ENCODE assay signal across 8 cellular contexts in genomic region chr19:58575183-58576041, GRCh38. TPM values are rescaled to one million over a fixed set of nuclear protein-coding genes. Genes with fewer than 3 reads are reported as not detected.
DNase-seq lines count a peak whose midpoint lies in the region; ATAC-seq and TF ChIP-seq lines count a peak whose summit lies in the region.

No MANE protein-coding gene starts in this region.

- ATAC-seq in GM19351 (IDR thresholded peaks at IDR 0.05; ENCODE audit: unreplicated experiment) (peak; percentile 38), HG03520 (IDR thresholded peaks at IDR 0.05; ENCODE audit: unreplicated experiment) (peak; percentile 35)

- TF ChIP-seq CTCF in AG09319 (IDR thresholded peaks at IDR 0.05; ENCODE audit: low read depth, low read length): no peak; the same call in none of the 2 replicates

- DNase-seq in AG09319 (ENCODE audit: extremely low read depth, low read depth): peak; percentile 76
- peak; percentile 69 for DNase-seq in activated CD4-positive, alpha-beta T cell treated with anti-CD3 and anti-CD28 coated beads, Interleukin-2, amount 50 U/mL, for 1 hour
- DNase-seq in effector CD4-positive, alpha-beta T cell: peak; percentile 66
- DNase-seq in mesenteric fat pad (ENCODE audit: low spot score): peak; percentile 97
- peak; percentile 54 for DNase-seq in stimulated activated CD8-positive, alpha-beta memory T cell treated with anti-CD3 and anti-CD28 coated beads, Interleukin-7, amount 100 ng/mL, for 24 hours (ENCODE audit: low read depth)
- no peak for DNase-seq in NCI-H526 treated with DMSO at 0.1 percent for 48 hours (lab: John Stamatoyannopoulos, UW)

RNA-seq across cellular contexts. Expression of gene MZF1, which starts 2.3 kb away (rescaled TPM):
- 16.2 TPM for total RNA-seq in mesenteric fat pad

RNA-seq across cellular contexts. Expression of gene UBE2M, which starts 17.0 kb away (rescaled TPM):
- total RNA-seq in mesenteric fat pad: 69.4 TPM

RNA-seq across cellular contexts. Expression of gene CHMP2A, which starts 20.5 kb away (rescaled TPM):
- total RNA-seq in mesenteric fat pad: 116 TPM

RNA-seq across cellular contexts. Expression of gene TRIM28, which starts 31.5 kb away (rescaled TPM):
- 185 TPM for total RNA-seq in mesenteric fat pad

RNA-seq across cellular contexts. Expression of gene ZBTB45, which starts 55.8 kb away (rescaled TPM):
- total RNA-seq in mesenteric fat pad: 11.8 TPM
